In the genomic region with DNA sequence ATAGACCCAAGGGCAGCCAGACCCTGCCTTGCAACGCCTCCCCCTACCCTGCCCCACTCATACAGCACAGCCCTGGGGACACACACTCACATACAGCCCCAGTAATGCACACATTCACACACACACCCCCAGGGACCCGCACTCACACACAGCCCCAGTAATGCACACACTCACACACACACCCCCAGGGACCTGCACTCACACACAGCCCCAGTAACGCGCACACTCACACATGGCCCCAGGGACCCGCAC, we compare ENCODE assay signal across 13 cellular contexts. TPM values are rescaled to one million over a fixed set of nuclear protein-coding genes. Genes with fewer than 3 reads are reported as not detected.
DNase-seq lines count a peak whose midpoint lies in the region; ATAC-seq and TF ChIP-seq lines count a peak whose summit lies in the region.
"Had no signal": no experiment of that assay in that cellular context is flagged by ENCODE, and none has a peak within 500 bp of the region (broad histone marks: within the 10 kb centered on the region; RNA-seq: fewer than 3 reads in every experiment).

No MANE protein-coding gene starts in this region.

- H3K4me1 ChIP-seq in tibial nerve = peaks cover 0 to 75% (median 44%) of the 10 kb centered on the region in 4 donors
- H3K4me1 ChIP-seq in A673 (ENCODE audit: insufficient read depth, low read length, poor library complexity, severe bottlenecking) = peaks cover 25% of the 10 kb centered on the region

- no peaks in the 10 kb centered on the region for H3K9me3 Mint-ChIP-seq in CD4-positive, alpha-beta T cell
- no peaks in the 10 kb centered on the region for H3K9me3 Mint-ChIP-seq in nephron progenitor cell

- BruUV-seq in A673 (replicated peaks; lab: Mats Ljungman, UMichigan) = no TSS peak

- H3K4me3 ChIP-seq in tibial nerve (no peak overlapping the region), A673 (ENCODE audit: low read depth, low read length, poor library complexity, severe bottlenecking) (no peak overlapping the region)

- TF ChIP-seq CTCF in CD4-positive, alpha-beta T cell (IDR thresholded peaks at IDR 0.05) = no peak
- no peak for TF ChIP-seq CTCF in nephron progenitor cell (IDR thresholded peaks at IDR 0.05)
- TF ChIP-seq CTCF in tibial nerve (IDR thresholded peaks at IDR 0.05) = no peak
- no peak for TF ChIP-seq CTCF in A673 (conservative IDR thresholded peaks at IDR 0.05; ENCODE audit: low read depth, low read length)

- H3K36me3 Mint-ChIP-seq in CD4-positive, alpha-beta T cell (ENCODE audit: low read depth) = peaks cover 10% of the 10 kb centered on the region
- peaks cover 8% of the 10 kb centered on the region for H3K36me3 Mint-ChIP-seq in nephron progenitor cell (ENCODE audit: low read depth)

- no peak for DNase-seq in CD4-positive, alpha-beta T cell
- DNase-seq in ecto neural progenitor cell (ENCODE audit: low spot score) = peak; percentile 44
- no peak for DNase-seq in nephron progenitor cell
- DNase-seq in tibial nerve (ENCODE audit: low spot score in 2 of 2) = no peak
- DNase-seq in A673 (ENCODE audit: low spot score) = no peak
- no peak for DNase-seq in RPMI8226
- DNase-seq in germinal center (ENCODE audit: low spot score) = no peak
- DNase-seq: NCI-H1092 treated with DMSO at 0.1 percent for 48 hours; NCI-H748 treated with DMSO at 0.1 percent for 48 hours; nucleus accumbens; stimulated activated CD4-positive, alpha-beta T cell treated with anti-CD3 and anti-CD28 coated beads, Interleukin-15, amount 100 ng/mL, for 24 hours had no signal

- peak overlapping the region; percentile 93 for H3K27ac ChIP-seq in CD4-positive, alpha-beta T cell (ENCODE audit: low read depth, low read length)
- H3K27ac ChIP-seq in KOPT-K1 (ENCODE audit: low read depth, low read length, poor library complexity, severe bottlenecking) = peak overlapping the region; percentile 74
- H3K27ac ChIP-seq in tibial nerve = peak overlapping the region in 1 of 4 donors; percentile 61
- no peak overlapping the region for H3K27ac ChIP-seq in A673 (ENCODE audit: low read depth, low read length, poor library complexity, severe bottlenecking)

- peak overlapping the region; percentile 35 for H3K4me3 Mint-ChIP-seq in CD4-positive, alpha-beta T cell
- H3K4me3 Mint-ChIP-seq in nephron progenitor cell = peak overlapping the region; percentile 86

- TF ChIP-seq POLR2A in tibial nerve (IDR thresholded peaks at IDR 0.05) = no peak

- no peak for TF ChIP-seq EP300 in tibial nerve (IDR thresholded peaks at IDR 0.05)

- intact Hi-C loops in CD4-positive, alpha-beta T cell (cut with DNase I, micrococcal nuclease) = no loop called here
- intact Hi-C loops in A673 (cut with micrococcal nuclease; ENCODE audit: unreplicated experiment) = no loop called here

- no peaks in the 10 kb centered on the region for H3K27me3 Mint-ChIP-seq in CD4-positive, alpha-beta T cell
- H3K27me3 Mint-ChIP-seq in nephron progenitor cell (ENCODE audit: low read depth, poor library complexity) = peaks cover 36% of the 10 kb centered on the region

- 52 to 62% methylated on average over 5 of the region's 5 CpGs for WGBS in tibial nerve, 2 donors

- H3K27ac Mint-ChIP-seq in CD4-positive, alpha-beta T cell = peak overlapping the region; percentile 96
- peak overlapping the region; percentile 86 for H3K27ac Mint-ChIP-seq in nephron progenitor cell

- POLR2A ChIA-PET in CD4-positive, alpha-beta T cell (lab: Charles Lee) = interaction anchor here (1.1 to 1.3 kb wide), 2 partner anchors 14 to 70 kb away, joined by 3 to 5 read pairs; no protein-coding TSS in a partner anchor
- POLR2A ChIA-PET in A673 (lab: Charles Lee; ENCODE audit: low non-redundant PET) = no interaction called here

- no peak for ATAC-seq in CD4-positive, alpha-beta T cell (ENCODE audit: poor library complexity)

- no peaks in the 10 kb centered on the region for H3K9me3 ChIP-seq in CD4-positive, alpha-beta T cell (ENCODE audit: control insufficient read depth, low read length)
- no peaks in the 10 kb centered on the region for H3K9me3 ChIP-seq in KOPT-K1 (ENCODE audit: insufficient read depth, low read length, poor library complexity, severe bottlenecking)
- H3K9me3 ChIP-seq in tibial nerve = no peaks in the 10 kb centered on the region
- no peaks in the 10 kb centered on the region for H3K9me3 ChIP-seq in A673 (ENCODE audit: low read depth, low read length, poor library complexity, severe bottlenecking)
- H3K9me3 ChIP-seq: Caco-2 had no signal

- H3K4me1 Mint-ChIP-seq in CD4-positive, alpha-beta T cell (ENCODE audit: low read depth) = peaks cover 80% of the 10 kb centered on the region
- H3K4me1 Mint-ChIP-seq in nephron progenitor cell = peaks cover 75% of the 10 kb centered on the region

- H3K36me3 ChIP-seq in KOPT-K1 (ENCODE audit: insufficient read depth, low read length) (no peaks in the 10 kb centered on the region), tibial nerve (peaks cover 0 to 2% (median 0%) of the 10 kb centered on the region in 3 donors), A673 (ENCODE audit: insufficient read depth, low read length, poor library complexity, severe bottlenecking) (no peaks in the 10 kb centered on the region)

- no peaks in the 10 kb centered on the region for H3K27me3 ChIP-seq in CD4-positive, alpha-beta T cell (ENCODE audit: control insufficient read depth, insufficient read depth, low read length)
- H3K27me3 ChIP-seq in tibial nerve = no peaks in the 10 kb centered on the region
- no peaks in the 10 kb centered on the region for H3K27me3 ChIP-seq in A673 (replicated peaks; ENCODE audit: insufficient read depth, low read depth, low read length, poor library complexity)

- CTCF ChIA-PET in CD4-positive, alpha-beta T cell (lab: Charles Lee) = interaction anchor here (5.2 kb wide), 1 partner anchor 14 kb away, joined by 20 read pairs; no protein-coding TSS in a partner anchor
- CTCF ChIA-PET in A673 (lab: Charles Lee) = no interaction called here

RNA-seq across cellular contexts. Expression of a gene that starts 3.1 kb away (rescaled TPM):
- 1 to 10 TPM; 2.0 TPM for total RNA-seq in CD4-positive, alpha-beta T cell
- total RNA-seq in tibial nerve (10 to 100 TPM; 17.4 to 30.4 (median 24.5) TPM), A673 (2021) (10.1 and 10.3 TPM in 2 replicates)

RNA-seq across cellular contexts. Expression of a gene that starts 9.2 kb away (rescaled TPM):
- total RNA-seq in CD4-positive, alpha-beta T cell = under 1 TPM; 0.41 to 0.61 TPM
- 1 to 10 TPM in 2 of 4 donors, under 1 TPM in 1, not detected in 1; 0.22 to 3.3 (median 1.2) TPM for total RNA-seq in tibial nerve
- total RNA-seq in A673 (2021) = not detected in 2 replicates

RNA-seq across cellular contexts. Expression of a gene that starts 47.0 kb away (rescaled TPM):
- 1 to 10 TPM; 2.4 to 2.9 TPM for total RNA-seq in CD4-positive, alpha-beta T cell
- total RNA-seq in tibial nerve = 10 to 100 TPM; 22.8 to 33.1 (median 29.1) TPM
- 14.3 and 19.0 TPM in 2 replicates for total RNA-seq in A673 (2021)
